Comparison of ENCODE assay signal across 16 cellular contexts in the genomic region with DNA sequence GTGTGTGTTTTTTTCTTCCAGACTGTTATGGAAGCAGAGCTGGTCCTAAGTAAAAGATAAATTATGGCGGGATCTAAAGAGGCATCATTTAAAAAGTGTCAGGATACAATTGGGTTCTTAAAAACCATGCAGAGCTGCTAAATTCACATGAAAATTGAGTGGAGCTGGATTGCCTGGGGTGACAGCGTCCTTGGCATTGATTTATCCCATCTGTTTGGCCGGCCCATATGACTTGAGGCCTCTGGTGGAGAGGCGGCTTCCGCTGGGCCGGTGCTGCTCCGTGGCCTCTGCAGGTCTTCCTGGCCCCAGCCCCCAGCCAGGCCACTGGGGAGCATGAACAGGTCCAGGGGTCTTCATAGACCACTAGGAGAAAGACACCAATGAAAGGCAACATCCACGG.
DNase-seq lines count a peak whose midpoint lies in the region; ATAC-seq and TF ChIP-seq lines count a peak whose summit lies in the region.
"Had no signal": no experiment of that assay in that cellular context is flagged by ENCODE, and none has a peak within 500 bp of the region (broad histone marks: within the 10 kb centered on the region; RNA-seq: fewer than 3 reads in every experiment).

No MANE protein-coding gene starts in this region.

- DNase-seq in HAP-1 (ENCODE audit: low spot score in 2 of 2), result peak; percentile 28 to 39
- peak; percentile 76 for DNase-seq in SK-N-SH
- peak; percentile 54 for DNase-seq in epidermal melanocyte (ENCODE audit: insufficient read length, low spot score)
- peak; percentile 47 for DNase-seq in nephron progenitor cell
- DNase-seq in right lobe of liver, result no peak
- DNase-seq in SW 1271 (lab: John Stamatoyannopoulos, UW), result no peak
- DNase-seq in superior temporal gyrus (ENCODE audit: extremely low spot score), result no peak
- no peak for DNase-seq in Kasumi-1 (lab: John Stamatoyannopoulos, UW)
- DNase-seq: Caco-2; CD4-positive, CD25-positive, alpha-beta regulatory T cell; NCI-H1417 treated with DMSO at 0.1 percent for 48 hours; NCI-H1930; NCI-H2171; NCI-H748 treated with DMSO at 0.1 percent for 48 hours; RPMI8226 had no signal

- no peak overlapping the region for H3K4me2 ChIP-seq in SK-N-SH

- WGBS in SK-N-SH (ENCODE audit: low lambda C conversion rate), result 58% methylated on average over 7 of the region's 8 CpGs
- WGBS in right lobe of liver (ENCODE audit: insufficient coverage, low coverage, low lambda C conversion rate, missing lambda C conversion rate), result 58% methylated on average over 4 of the region's 8 CpGs

- H3K4me1 Mint-ChIP-seq in nephron progenitor cell, result peaks cover 93% of the 10 kb centered on the region
- H3K4me1 Mint-ChIP-seq: CD4-positive, CD25-positive, alpha-beta regulatory T cell had no signal

- CTCF ChIA-PET in SK-N-SH (lab: Yijun Ruan, JAX), result interaction anchor here (1.0 to 4.9 kb wide), 11 partner anchors 8 to 205 kb away, joined by 3 to 27 read pairs (median 5); no protein-coding TSS in a partner anchor

- TF ChIP-seq RAD21 in SK-N-SH (IDR thresholded peaks at IDR 0.05; ENCODE audit: low read length), result no peak; the same call in none of the 2 replicates

- H3K36me3 Mint-ChIP-seq in nephron progenitor cell (ENCODE audit: low read depth), result no peaks in the 10 kb centered on the region
- H3K36me3 Mint-ChIP-seq: CD4-positive, CD25-positive, alpha-beta regulatory T cell had no signal

- no peak overlapping the region for H2AFZ ChIP-seq in SK-N-SH (ENCODE audit: low read depth)

- no peak overlapping the region for H3K4me3 ChIP-seq in HAP-1
- H3K4me3 ChIP-seq in SK-N-SH (ENCODE audit: low read depth in 2 of 2, low read length in 1 of 2), result no peak overlapping the region
- no peak overlapping the region for H3K4me3 ChIP-seq in right lobe of liver

- no peaks in the 10 kb centered on the region for H3K9me3 ChIP-seq in HAP-1
- H3K9me3 ChIP-seq in SK-N-SH, result no peaks in the 10 kb centered on the region
- no peaks in the 10 kb centered on the region for H3K9me3 ChIP-seq in right lobe of liver
- H3K9me3 ChIP-seq: Caco-2 had no signal

- H3K9me3 Mint-ChIP-seq in nephron progenitor cell, result no peaks in the 10 kb centered on the region

- TF ChIP-seq CTCF in SK-N-SH (IDR thresholded peaks at IDR 0.05) (no peak), nephron progenitor cell (IDR thresholded peaks at IDR 0.05) (no peak), right lobe of liver (IDR thresholded peaks at IDR 0.05) (no peak)

- peaks cover 3% of the 10 kb centered on the region; the same call in 1 of the 2 replicates for H4K20me1 ChIP-seq in SK-N-SH (ENCODE audit: insufficient read depth)

- H3K9ac ChIP-seq in SK-N-SH, result no peak overlapping the region

- no peaks in the 10 kb centered on the region for H3K9me2 ChIP-seq in SK-N-SH

- no peak for TF ChIP-seq POLR2A in right lobe of liver (IDR thresholded peaks at IDR 0.05)

- no peaks in the 10 kb centered on the region for H3F3A ChIP-seq in SK-N-SH (replicated peaks; ENCODE audit: insufficient read depth)

- H3K79me2 ChIP-seq in SK-N-SH (ENCODE audit: insufficient read depth), result no peaks in the 10 kb centered on the region

- H3K27me3 ChIP-seq in HAP-1 (ENCODE audit: low read depth) (no peaks in the 10 kb centered on the region), SK-N-SH (ENCODE audit: insufficient read depth) (no peaks in the 10 kb centered on the region), right lobe of liver (no peaks in the 10 kb centered on the region)

- H3K36me3 ChIP-seq in HAP-1 (replicated peaks) (no peaks in the 10 kb centered on the region), SK-N-SH (replicated peaks in 1 of 2; ENCODE audit: control insufficient read depth in 1 of 2, insufficient read depth in 2 of 2, low read length in 1 of 2) (no peaks in the 10 kb centered on the region), right lobe of liver (no peaks in the 10 kb centered on the region)

- peaks cover 4% of the 10 kb centered on the region; the same call in 1 of the 2 replicates for H3K4me1 ChIP-seq in HAP-1
- H3K4me1 ChIP-seq in SK-N-SH (ENCODE audit: control insufficient read depth in 1 of 2, insufficient read depth in 2 of 2, low read depth in 1 of 2, low read length in 1 of 2), result peaks cover 0 to 77% of the 10 kb centered on the region in 2 experiments; a peak in 2 of 4 replicates
- H3K4me1 ChIP-seq in right lobe of liver, result no peaks in the 10 kb centered on the region

- TF ChIP-seq EP300 in SK-N-SH (IDR thresholded peaks at IDR 0.05; ENCODE audit: borderline replicate concordance in 1 of 2, low read depth in 1 of 2, low read length in 1 of 2), result peak in 1 of 2 experiments; percentile 94; a peak in 2 of 4 replicates

- H3K27ac ChIP-seq in SK-N-SH (ENCODE audit: low read depth in 2 of 2, low read length in 1 of 2) (peak overlapping the region in 1 of 2 experiments; percentile 97; a peak in 2 of 4 replicates), right lobe of liver (no peak overlapping the region)
- H3K27ac ChIP-seq: HL-60 had no signal

- no peak for ATAC-seq in right lobe of liver

- POLR2A ChIA-PET in SK-N-SH (lab: Yijun Ruan, JAX), result interaction anchor here (1.2 kb wide), 1 partner anchor 14 kb away, joined by 3 read pairs; no protein-coding TSS in a partner anchor

- intact Hi-C loops in right lobe of liver (cut with DNase I), result no loop called here

- in situ Hi-C loops in HAP-1 (cut with MboI; ENCODE audit: low sequenced_read_pairs), result no loop called here

- no peak overlapping the region for H3K27ac Mint-ChIP-seq in nephron progenitor cell
- H3K27ac Mint-ChIP-seq: CD4-positive, CD25-positive, alpha-beta regulatory T cell had no signal

- H3K4me3 Mint-ChIP-seq in nephron progenitor cell, result no peak overlapping the region
- H3K4me3 Mint-ChIP-seq: CD4-positive, CD25-positive, alpha-beta regulatory T cell had no signal

- no peaks in the 10 kb centered on the region for H3K27me3 Mint-ChIP-seq in nephron progenitor cell (ENCODE audit: low read depth, poor library complexity)

TF ChIP-seq in SK-N-SH, 30 proteins besides CTCF, POLR2A, EP300 and RAD21:
- TF ChIP-seq GABPA (IDR thresholded peaks at IDR 0.05; ENCODE audit: low read depth) (no peak), MXI1 (IDR thresholded peaks at IDR 0.05; ENCODE audit: low read depth, low read length) (peak; percentile 36; the same call in 1 of the 2 replicates), GATA2 (CRISPR knock-in tag; IDR thresholded peaks at IDR 0.05) (peak; percentile 75), TEAD4 (IDR thresholded peaks at IDR 0.05; ENCODE audit: borderline replicate concordance, insufficient read depth) (no peak), FOXM1 (IDR thresholded peaks at IDR 0.05; ENCODE audit: low read depth) (peak; percentile 43; the same call in 1 of the 2 replicates), CHD2 (IDR thresholded peaks at IDR 0.05; ENCODE audit: low read length, partially characterized antibody) (peak; percentile 50), RCOR1 (IDR thresholded peaks at IDR 0.05; ENCODE audit: low read length) (peak; percentile 79), RXRA (IDR thresholded peaks at IDR 0.05; ENCODE audit: borderline replicate concordance, low read depth) (no peak), TCF12 (IDR thresholded peaks at IDR 0.05) (peak; percentile 46), FOXJ3 (CRISPR knock-in tag; IDR thresholded peaks at IDR 0.05) (peak; percentile 87)
- TF ChIP-seq, protein P1, sequence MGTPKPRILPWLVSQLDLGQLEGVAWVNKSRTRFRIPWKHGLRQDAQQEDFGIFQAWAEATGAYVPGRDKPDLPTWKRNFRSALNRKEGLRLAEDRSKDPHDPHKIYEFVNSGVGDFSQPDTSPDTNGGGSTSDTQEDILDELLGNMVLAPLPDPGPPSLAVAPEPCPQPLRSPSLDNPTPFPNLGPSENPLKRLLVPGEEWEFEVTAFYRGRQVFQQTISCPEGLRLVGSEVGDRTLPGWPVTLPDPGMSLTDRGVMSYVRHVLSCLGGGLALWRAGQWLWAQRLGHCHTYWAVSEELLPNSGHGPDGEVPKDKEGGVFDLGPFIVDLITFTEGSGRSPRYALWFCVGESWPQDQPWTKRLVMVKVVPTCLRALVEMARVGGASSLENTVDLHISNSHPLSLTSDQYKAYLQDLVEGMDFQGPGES (IDR thresholded peaks at IDR 0.05; ENCODE audit: low read depth, low read length), result no peak

Comparison
In these comparisons a context has a peak if more than half of its experiments do, and no peak if none do; other contexts are left out.
1. DNase-seq: peak in HAP-1 (2 of 2), SK-N-SH (single experiment), epidermal melanocyte (single experiment) and nephron progenitor cell (single experiment); none in right lobe of liver (0 of 3), SW 1271 (0 of 2), superior temporal gyrus (single experiment) and Kasumi-1 (0 of 2).